Comparison of ENCODE assay signal across 10 cellular contexts in genomic region chr17:77287432-77288068, GRCh38.
DNase-seq lines count a peak whose midpoint lies in the region; ATAC-seq and TF ChIP-seq lines count a peak whose summit lies in the region.
"Had no signal": no experiment of that assay in that cellular context is flagged by ENCODE, and none has a peak within 500 bp of the region (broad histone marks: within the 10 kb centered on the region; RNA-seq: fewer than 3 reads in every experiment).

No MANE protein-coding gene starts in this region.

- peak overlapping the region; percentile 98 for H3K27ac ChIP-seq in C4-2B
- no peak overlapping the region for H3K27ac ChIP-seq in endodermal cell (ENCODE audit: low read depth, low read length)
- H3K27ac ChIP-seq in naive thymus-derived CD4-positive, alpha-beta T cell (ENCODE audit: low read depth, low read length), result no peak overlapping the region

- peaks cover 33% of the 10 kb centered on the region for H3K4me1 Mint-ChIP-seq in endodermal cell
- H3K4me1 Mint-ChIP-seq in nephron, result peaks cover 36% of the 10 kb centered on the region
- H3K4me1 Mint-ChIP-seq in naive thymus-derived CD4-positive, alpha-beta T cell, result peaks cover 0 to 10% (median 3%) of the 10 kb centered on the region in 7 donors
- H3K4me1 Mint-ChIP-seq: activated naive CD4-positive, alpha-beta T cell treated with anti-CD3 and anti-CD28 coated beads, Interleukin-2, amount 50 U/mL, for 24 hours had no signal

- peaks cover 5% of the 10 kb centered on the region for H3K4me1 ChIP-seq in endodermal cell (ENCODE audit: control insufficient read depth, insufficient read depth, low read length)
- no peaks in the 10 kb centered on the region for H3K4me1 ChIP-seq in naive thymus-derived CD4-positive, alpha-beta T cell (ENCODE audit: control insufficient read depth in 2 of 2, insufficient read depth in 2 of 2, low read length in 2 of 2)

- 75 to 83% methylated on average over 6 to 11 of the region's 11 CpGs for WGBS in endodermal cell (ENCODE audit: insufficient coverage in 1 of 2, insufficient read length in 1 of 2), 2 experiments

- POLR2A ChIA-PET in naive thymus-derived CD4-positive, alpha-beta T cell (lab: Charles Lee), result interaction anchor here (0.6 kb wide), 1 partner anchor 129 kb away, joined by 10 read pairs; no protein-coding TSS in a partner anchor

- peaks cover under 1% of the 10 kb centered on the region for H3K27me3 ChIP-seq in endodermal cell (ENCODE audit: control insufficient read depth, insufficient read depth, low read length, poor library complexity, severe bottlenecking)
- no peaks in the 10 kb centered on the region for H3K27me3 ChIP-seq in naive thymus-derived CD4-positive, alpha-beta T cell (ENCODE audit: control insufficient read depth in 2 of 2, insufficient read depth in 2 of 2, low read length in 2 of 2)

- CTCF ChIA-PET in naive thymus-derived CD4-positive, alpha-beta T cell (lab: Charles Lee), result no interaction called here

- no peak for ATAC-seq in HG03442 (IDR thresholded peaks at IDR 0.05; ENCODE audit: unreplicated experiment)
- ATAC-seq in GM18502 (IDR thresholded peaks at IDR 0.05; ENCODE audit: poor library complexity, unreplicated experiment), result no peak
- no peak for ATAC-seq in naive thymus-derived CD4-positive, alpha-beta T cell
- no peak for ATAC-seq in GM18858 (IDR thresholded peaks at IDR 0.05; ENCODE audit: unreplicated experiment)
- ATAC-seq: GM12878 had no signal

- H3K27me3 Mint-ChIP-seq in endodermal cell (ENCODE audit: insufficient read depth) (peaks cover under 1% of the 10 kb centered on the region), nephron (ENCODE audit: low read depth) (peaks cover 24% of the 10 kb centered on the region)
- peaks cover 0 to 13% (median 0%) of the 10 kb centered on the region in 5 donors for H3K27me3 Mint-ChIP-seq in naive thymus-derived CD4-positive, alpha-beta T cell
- H3K27me3 Mint-ChIP-seq: activated naive CD4-positive, alpha-beta T cell treated with anti-CD3 and anti-CD28 coated beads, Interleukin-2, amount 50 U/mL, for 24 hours had no signal

- peak; percentile 29 for DNase-seq in NCI-H446 treated with DMSO at 0.1 percent for 48 hours (lab: John Stamatoyannopoulos, UW)
- DNase-seq in endodermal cell, result peak; percentile 84
- no peak for DNase-seq in naive thymus-derived CD4-positive, alpha-beta T cell

- H3K9me3 Mint-ChIP-seq in endodermal cell (no peaks in the 10 kb centered on the region), nephron (no peaks in the 10 kb centered on the region)
- H3K9me3 Mint-ChIP-seq in naive thymus-derived CD4-positive, alpha-beta T cell, result no peaks in the 10 kb centered on the region
- H3K9me3 Mint-ChIP-seq: activated naive CD4-positive, alpha-beta T cell treated with anti-CD3 and anti-CD28 coated beads, Interleukin-2, amount 50 U/mL, for 24 hours had no signal

- no peaks in the 10 kb centered on the region for H3K36me3 ChIP-seq in endodermal cell (ENCODE audit: control insufficient read depth, insufficient read depth, low read length)
- H3K36me3 ChIP-seq in naive thymus-derived CD4-positive, alpha-beta T cell (ENCODE audit: control insufficient read depth in 2 of 3, insufficient read depth in 3 of 3, low read length in 3 of 3), result no peaks in the 10 kb centered on the region

- H3K9me3 ChIP-seq in endodermal cell (ENCODE audit: control insufficient read depth, low read length), result no peaks in the 10 kb centered on the region
- H3K9me3 ChIP-seq in naive thymus-derived CD4-positive, alpha-beta T cell (ENCODE audit: control insufficient read depth in 2 of 3, low read length in 3 of 3), result no peaks in the 10 kb centered on the region

- no peak overlapping the region for H3K4me3 ChIP-seq in endodermal cell (ENCODE audit: low read length)
- H3K4me3 ChIP-seq in naive thymus-derived CD4-positive, alpha-beta T cell (ENCODE audit: low read length), result no peak overlapping the region
- H3K4me3 ChIP-seq: GM12878 had no signal

- TF ChIP-seq CTCF in C4-2B (conservative IDR thresholded peaks at IDR 0.05) (no peak), endodermal cell (conservative IDR thresholded peaks at IDR 0.05) (no peak), nephron (IDR thresholded peaks at IDR 0.05; ENCODE audit: unreplicated experiment in 3 of 3) (no peak)

- H3K27ac Mint-ChIP-seq in endodermal cell, result peak overlapping the region; percentile 30
- H3K27ac Mint-ChIP-seq in nephron, result peak overlapping the region; percentile 66 to 95 (median 84)
- no peak overlapping the region for H3K27ac Mint-ChIP-seq in naive thymus-derived CD4-positive, alpha-beta T cell
- H3K27ac Mint-ChIP-seq: activated naive CD4-positive, alpha-beta T cell treated with anti-CD3 and anti-CD28 coated beads, Interleukin-2, amount 50 U/mL, for 24 hours had no signal

- peaks cover 11% of the 10 kb centered on the region for H3K36me3 Mint-ChIP-seq in endodermal cell (ENCODE audit: low read depth)
- no peaks in the 10 kb centered on the region for H3K36me3 Mint-ChIP-seq in nephron (ENCODE audit: low read depth)
- H3K36me3 Mint-ChIP-seq in naive thymus-derived CD4-positive, alpha-beta T cell, result no peaks in the 10 kb centered on the region
- H3K36me3 Mint-ChIP-seq: activated naive CD4-positive, alpha-beta T cell treated with anti-CD3 and anti-CD28 coated beads, Interleukin-2, amount 50 U/mL, for 24 hours had no signal

- H3K9ac ChIP-seq in endodermal cell (ENCODE audit: extremely low read depth, low read length, poor library complexity, severe bottlenecking), result no peak overlapping the region

- H3K4me3 Mint-ChIP-seq in endodermal cell, result no peak overlapping the region
- peak overlapping the region; percentile 35 to 57 (median 47) for H3K4me3 Mint-ChIP-seq in nephron
- no peak overlapping the region for H3K4me3 Mint-ChIP-seq in naive thymus-derived CD4-positive, alpha-beta T cell
- H3K4me3 Mint-ChIP-seq: activated naive CD4-positive, alpha-beta T cell treated with anti-CD3 and anti-CD28 coated beads, Interleukin-2, amount 50 U/mL, for 24 hours had no signal

- intact Hi-C loops in naive thymus-derived CD4-positive, alpha-beta T cell (cut with micrococcal nuclease), result no loop called here

Comparison
In these comparisons a context has a peak if more than half of its experiments do, and no peak if none do; other contexts are left out.
1. DNase-seq: peak in NCI-H446 treated with DMSO at 0.1 percent for 48 hours (single experiment) and endodermal cell (single experiment); none in naive thymus-derived CD4-positive, alpha-beta T cell (0 of 9).
2. H3K27ac Mint-ChIP-seq: peak in endodermal cell (single experiment) and nephron (3 of 3); none in naive thymus-derived CD4-positive, alpha-beta T cell (0 of 9).
3. H3K4me3 Mint-ChIP-seq: peak in nephron (3 of 3); none in endodermal cell (single experiment) and naive thymus-derived CD4-positive, alpha-beta T cell (0 of 10).